8 cellular contexts compared by ENCODE assay signal in genomic region chr16:67030221-67030962, GRCh38. TPM values are rescaled to one million over a fixed set of nuclear protein-coding genes. Genes with fewer than 3 reads are reported as not detected.
DNase-seq lines count a peak whose midpoint lies in the region; ATAC-seq and TF ChIP-seq lines count a peak whose summit lies in the region.

No MANE protein-coding gene starts in this region.

- no peaks in the 10 kb centered on the region for H3K27me3 ChIP-seq in brain microvascular endothelial cell (replicated peaks)

- TF ChIP-seq CTCF in brain microvascular endothelial cell (IDR thresholded peaks at IDR 0.05; ENCODE audit: low read depth, low read length, missing control alignments): no peak
- no peak for TF ChIP-seq CTCF in mesothelial cell of epicardium (IDR thresholded peaks at IDR 0.05; ENCODE audit: unreplicated experiment)

- H3K36me3 Mint-ChIP-seq in stimulated activated naive CD8-positive, alpha-beta T cell treated with anti-CD3 and anti-CD28 coated beads, Interleukin-15, Interleukin-2, amounts not matched to agents 100 ng/mL and 50 ng/mL, for 24 hours (ENCODE audit: low read depth): peaks cover 46% of the 10 kb centered on the region
- peaks cover 4% of the 10 kb centered on the region for H3K36me3 Mint-ChIP-seq in mesothelial cell of epicardium

- peak overlapping the region; percentile 88 for H3K27ac Mint-ChIP-seq in stimulated activated naive CD8-positive, alpha-beta T cell treated with anti-CD3 and anti-CD28 coated beads, Interleukin-15, Interleukin-2, amounts not matched to agents 100 ng/mL and 50 ng/mL, for 24 hours
- H3K27ac Mint-ChIP-seq in mesothelial cell of epicardium: peak overlapping the region; percentile 84

- H3K9me3 Mint-ChIP-seq in stimulated activated naive CD8-positive, alpha-beta T cell treated with anti-CD3 and anti-CD28 coated beads, Interleukin-15, Interleukin-2, amounts not matched to agents 100 ng/mL and 50 ng/mL, for 24 hours: no peaks in the 10 kb centered on the region
- H3K9me3 Mint-ChIP-seq in mesothelial cell of epicardium: no peaks in the 10 kb centered on the region

- H3K4me1 Mint-ChIP-seq in stimulated activated naive CD8-positive, alpha-beta T cell treated with anti-CD3 and anti-CD28 coated beads, Interleukin-15, Interleukin-2, amounts not matched to agents 100 ng/mL and 50 ng/mL, for 24 hours (ENCODE audit: low read depth): peaks cover 58% of the 10 kb centered on the region
- peaks cover 31% of the 10 kb centered on the region for H3K4me1 Mint-ChIP-seq in mesothelial cell of epicardium

- peak overlapping the region; percentile 80 for H3K4me3 ChIP-seq in brain microvascular endothelial cell (ENCODE audit: low read depth, low read length)

- H3K27me3 Mint-ChIP-seq in stimulated activated naive CD8-positive, alpha-beta T cell treated with anti-CD3 and anti-CD28 coated beads, Interleukin-15, Interleukin-2, amounts not matched to agents 100 ng/mL and 50 ng/mL, for 24 hours: no peaks in the 10 kb centered on the region
- no peaks in the 10 kb centered on the region for H3K27me3 Mint-ChIP-seq in mesothelial cell of epicardium (ENCODE audit: low read depth)

- ATAC-seq in stimulated activated naive CD8-positive, alpha-beta T cell treated with anti-CD3 and anti-CD28 coated beads, Interleukin-15, Interleukin-2, amounts not matched to agents 100 U/mL and 50 U/mL, for 24 hours: no peak
- no peak for ATAC-seq in HG02852 (IDR thresholded peaks at IDR 0.05; ENCODE audit: unreplicated experiment)

- H3K4me3 Mint-ChIP-seq in stimulated activated naive CD8-positive, alpha-beta T cell treated with anti-CD3 and anti-CD28 coated beads, Interleukin-15, Interleukin-2, amounts not matched to agents 100 ng/mL and 50 ng/mL, for 24 hours: peak overlapping the region; percentile 91
- H3K4me3 Mint-ChIP-seq in mesothelial cell of epicardium: peak overlapping the region; percentile 85

- in situ Hi-C loops in brain microvascular endothelial cell (cut with HindIII; ENCODE audit: low pct_ligation_motif_present, low sequenced_read_pairs): no loop called here

- H3K36me3 ChIP-seq in brain microvascular endothelial cell (replicated peaks): no peaks in the 10 kb centered on the region

- no peak for DNase-seq in stimulated activated naive CD8-positive, alpha-beta T cell treated with anti-CD3 and anti-CD28 coated beads, Interleukin-15, Interleukin-2, amounts not matched to agents 100 U/mL and 50 U/mL, for 24 hours
- DNase-seq in brain microvascular endothelial cell (no peak), mesothelial cell of epicardium (ENCODE audit: low spot score in 2 of 2, unreplicated experiment in 2 of 2) (no peak), NOMO-1 (lab: John Stamatoyannopoulos, UW; ENCODE audit: unreplicated experiment in 2 of 2) (no peak), RPMI8226 (no peak)
- DNase-seq in stimulated activated CD4-positive, alpha-beta T cell treated with anti-CD3 and anti-CD28 coated beads, Interleukin-4, amount 100 ng/mL, for 1 hour: no peak

- peak overlapping the region; percentile 67 for H3K27ac ChIP-seq in brain microvascular endothelial cell

RNA-seq across cellular contexts. Expression of gene CBFB, which starts 1.4 kb away (rescaled TPM):
- 69.3 to 82.6 TPM (median 74.6 TPM) in 3 replicates for total RNA-seq in mesothelial cell of epicardium

RNA-seq across cellular contexts. Expression of gene CES4A, which starts 42.0 kb away (rescaled TPM):
- total RNA-seq in mesothelial cell of epicardium: 15.9 to 19.6 TPM (median 18.5 TPM) in 3 replicates
